ENCODE assay signal across 11 cellular contexts in genomic region chr20:44236840-44237239, GRCh38. TPM values are rescaled to one million over a fixed set of nuclear protein-coding genes. Genes with fewer than 3 reads are reported as not detected.
"Had no signal": no experiment of that assay in that cellular context is flagged by ENCODE, and none has a peak within 500 bp of the region (broad histone marks: within the 10 kb centered on the region; RNA-seq: fewer than 3 reads in every experiment).

No MANE protein-coding gene starts in this region.

RNA-seq across cellular contexts. Expression of gene GDAP1L1, which starts 10.3 kb away (rescaled TPM):
- total RNA-seq: activated B cell treated with CpG ODN at 0.5 μM for 24 hours; activated CD4-positive, alpha-beta memory T cell treated with anti-CD3 and anti-CD28 coated beads for 36 hours; activated CD4-positive, alpha-beta memory T cell treated with anti-CD3 and anti-CD28 coated beads, Interleukin-2, amount 10 ng/mL, durations not matched to agents 7 days and 5 days; activated CD4-positive, alpha-beta T cell treated with anti-CD3 and anti-CD28 coated beads, Interleukin-2, amount 10 ng/mL, durations not matched to agents 24 days and 14 days; activated CD4-positive, alpha-beta T cell treated with anti-CD3 and anti-CD28 coated beads, Interleukin-2, amount 10 ng/mL, durations not matched to agents 7 days and 5 days; activated CD8-positive, alpha-beta memory T cell treated with anti-CD3 and anti-CD28 coated beads for 36 hours; activated CD8-positive, alpha-beta memory T cell treated with anti-CD3 and anti-CD28 coated beads, Interleukin-2, amount 10 ng/mL, durations not matched to agents 7 days and 5 days; activated CD8-positive, alpha-beta T cell treated with anti-CD3 and anti-CD28 coated beads, Interleukin-2, amount 10 ng/mL, durations not matched to agents 7 days and 5 days; T-helper 1 cell treated with Interleukin-12 subunit alpha and Interleukin-12 subunit beta and Interleukin-4 antibody, amounts not matched to agents 30 ng/mL and 1 ng/mL, for 36 hours; T-helper 17 cell; T-helper 2 cell treated with Interferon-gamma antibody and Interleukin-4, amounts not matched to agents 100 ng/mL and 5 ng/mL, for 36 hours had no signal

RNA-seq across cellular contexts. Expression of gene JPH2, which starts 49.9 kb away (rescaled TPM):
- total RNA-seq: activated B cell treated with CpG ODN at 0.5 μM for 24 hours; activated CD4-positive, alpha-beta memory T cell treated with anti-CD3 and anti-CD28 coated beads for 36 hours; activated CD4-positive, alpha-beta T cell treated with anti-CD3 and anti-CD28 coated beads, Interleukin-2, amount 10 ng/mL, durations not matched to agents 7 days and 5 days; activated CD8-positive, alpha-beta memory T cell treated with anti-CD3 and anti-CD28 coated beads for 36 hours; activated CD8-positive, alpha-beta memory T cell treated with anti-CD3 and anti-CD28 coated beads, Interleukin-2, amount 10 ng/mL, durations not matched to agents 7 days and 5 days; T-helper 1 cell treated with Interleukin-12 subunit alpha and Interleukin-12 subunit beta and Interleukin-4 antibody, amounts not matched to agents 30 ng/mL and 1 ng/mL, for 36 hours; T-helper 17 cell; T-helper 2 cell treated with Interferon-gamma antibody and Interleukin-4, amounts not matched to agents 100 ng/mL and 5 ng/mL, for 36 hours had no signal
